In genomic region chr9:122008559-122008958, GRCh38 we compare ENCODE assay signal across 34 cellular contexts.
"Had no signal": no experiment of that assay in that cellular context is flagged by ENCODE, and none has a peak within 500 bp of the region (broad histone marks: within the 10 kb centered on the region; RNA-seq: fewer than 3 reads in every experiment).

No MANE protein-coding gene starts in this region.

- DNase-seq: activated CD4-positive, alpha-beta memory T cell treated with anti-CD3 and anti-CD28 coated beads, Interleukin-2, amount 10 ng/mL, durations not matched to agents 7 days and 5 days; activated CD4-positive, alpha-beta T cell treated with anti-CD3 and anti-CD28 coated beads for 1 hour; activated CD4-positive, alpha-beta T cell treated with anti-CD3 and anti-CD28 coated beads for 48 hours; activated CD4-positive, CD25-positive, alpha-beta regulatory T cell; activated CD8-positive, alpha-beta memory T cell treated with anti-CD3 and anti-CD28 coated beads for 24 hours; activated gamma-delta T cell; activated naive CD4-positive, alpha-beta T cell treated with Interleukin-2 at 50 U/mL for 16 hours; activated naive CD8-positive, alpha-beta T cell treated with anti-CD3 and anti-CD28 coated beads, Interleukin-2, amount 10 ng/mL, durations not matched to agents 7 days and 5 days; activated T-cell treated with anti-CD3 and anti-CD28 coated beads, Interleukin-2, amount 50 U/mL, for 24 hours; adrenal gland; body of pancreas; Kasumi-1; KG1; MG63; NCI-H1048; NCI-H1105 treated with DMSO at 0.1 percent for 48 hours; NCI-H1436; NCI-H1694; NCI-H1930; NCI-H510A; NCI-H526; NCI-H748 treated with DMSO at 0.1 percent for 48 hours; NK-92 treated with Interleukin-12 subunit alpha and Interleukin-12 subunit beta, amount 100 ng/mL, for 24 hours; PC-3; Peyer's patch; SJCRH30; T1000; WERI-Rb-1 had no signal

- H3K36me3 Mint-ChIP-seq: activated naive CD8-positive, alpha-beta T cell treated with anti-CD3 and anti-CD28 coated beads, Interleukin-2, amount 10 ng/mL, durations not matched to agents 7 days and 5 days had no signal

- H3K9me3 ChIP-seq: adrenal gland, body of pancreas, breast epithelium, MG63, Peyer's patch, SJCRH30 had no signal

- H3K4me3 Mint-ChIP-seq: activated CD4-positive, alpha-beta memory T cell treated with anti-CD3 and anti-CD28 coated beads, Interleukin-2, amount 10 ng/mL, durations not matched to agents 7 days and 5 days; activated naive CD4-positive, alpha-beta T cell treated with anti-CD3 and anti-CD28 coated beads, Interleukin-2, amount 50 U/mL, for 24 hours; activated naive CD8-positive, alpha-beta T cell treated with anti-CD3 and anti-CD28 coated beads, Interleukin-2, amount 10 ng/mL, durations not matched to agents 7 days and 5 days; activated T-cell treated with anti-CD3 and anti-CD28 coated beads, Interleukin-2, amount 50 U/mL, for 24 hours had no signal

- H3K36me3 ChIP-seq: adrenal gland, breast epithelium, MG63, Peyer's patch, SJCRH30, WERI-Rb-1 had no signal

- ATAC-seq: body of pancreas, PC-3, Right ventricle myocardium inferior had no signal

- H3K27me3 ChIP-seq: adrenal gland, body of pancreas, breast epithelium, MG63, Peyer's patch, SJCRH30 had no signal

- H3K27me3 Mint-ChIP-seq: activated CD4-positive, alpha-beta memory T cell treated with anti-CD3 and anti-CD28 coated beads, Interleukin-2, amount 10 ng/mL, durations not matched to agents 7 days and 5 days; activated naive CD4-positive, alpha-beta T cell treated with anti-CD3 and anti-CD28 coated beads, Interleukin-2, amount 50 U/mL, for 24 hours; activated naive CD8-positive, alpha-beta T cell treated with anti-CD3 and anti-CD28 coated beads, Interleukin-2, amount 10 ng/mL, durations not matched to agents 7 days and 5 days; activated T-cell treated with anti-CD3 and anti-CD28 coated beads, Interleukin-2, amount 50 U/mL, for 24 hours had no signal

- H3K27ac ChIP-seq: adrenal gland, body of pancreas, breast epithelium, Peyer's patch, RWPE1, SJCRH30, SK-N-MC, WERI-Rb-1 had no signal

- H3K4me1 ChIP-seq: adrenal gland, body of pancreas, breast epithelium, Peyer's patch, SJCRH30 had no signal

- H3K4me3 ChIP-seq: adrenal gland, body of pancreas, breast epithelium, MG63, Peyer's patch, SJCRH30, SK-N-MC had no signal

- H3K27ac Mint-ChIP-seq: activated CD4-positive, alpha-beta memory T cell treated with anti-CD3 and anti-CD28 coated beads, Interleukin-2, amount 10 ng/mL, durations not matched to agents 7 days and 5 days; activated naive CD4-positive, alpha-beta T cell treated with anti-CD3 and anti-CD28 coated beads, Interleukin-2, amount 50 U/mL, for 24 hours; activated naive CD8-positive, alpha-beta T cell treated with anti-CD3 and anti-CD28 coated beads, Interleukin-2, amount 10 ng/mL, durations not matched to agents 7 days and 5 days; activated T-cell treated with anti-CD3 and anti-CD28 coated beads, Interleukin-2, amount 50 U/mL, for 24 hours; activated T-helper 2 cell treated with anti-CD3 and anti-CD28 coated beads, Interferon-gamma antibody, Interleukin-2, Interleukin-4, amounts not matched to agents 10 μg/mL and 5 μg/mL and 100 μg/mL, durations not matched to agents 14 hours and 24 hours and 36 hours had no signal

- H3K4me1 Mint-ChIP-seq: activated CD4-positive, alpha-beta memory T cell treated with anti-CD3 and anti-CD28 coated beads, Interleukin-2, amount 10 ng/mL, durations not matched to agents 7 days and 5 days; activated naive CD4-positive, alpha-beta T cell treated with anti-CD3 and anti-CD28 coated beads, Interleukin-2, amount 50 U/mL, for 24 hours; activated naive CD8-positive, alpha-beta T cell treated with anti-CD3 and anti-CD28 coated beads, Interleukin-2, amount 10 ng/mL, durations not matched to agents 7 days and 5 days had no signal

- H3K9me3 Mint-ChIP-seq: activated CD4-positive, alpha-beta memory T cell treated with anti-CD3 and anti-CD28 coated beads, Interleukin-2, amount 10 ng/mL, durations not matched to agents 7 days and 5 days; activated naive CD4-positive, alpha-beta T cell treated with anti-CD3 and anti-CD28 coated beads, Interleukin-2, amount 50 U/mL, for 24 hours; activated naive CD8-positive, alpha-beta T cell treated with anti-CD3 and anti-CD28 coated beads, Interleukin-2, amount 10 ng/mL, durations not matched to agents 7 days and 5 days; activated T-cell treated with anti-CD3 and anti-CD28 coated beads, Interleukin-2, amount 50 U/mL, for 24 hours; activated T-helper 2 cell treated with anti-CD3 and anti-CD28 coated beads, Interferon-gamma antibody, Interleukin-2, Interleukin-4, amounts not matched to agents 10 μg/mL and 5 μg/mL and 100 μg/mL, durations not matched to agents 14 hours and 24 hours and 36 hours had no signal
